20 cellular contexts compared by ENCODE assay signal in genomic region chr1:22491995-22492726, GRCh38.
"Had no signal": no experiment of that assay in that cellular context is flagged by ENCODE, and none has a peak within 500 bp of the region (broad histone marks: within the 10 kb centered on the region; RNA-seq: fewer than 3 reads in every experiment).

No MANE protein-coding gene starts in this region.

- H2AFZ ChIP-seq: hepatocyte had no signal

- H3K27me3 Mint-ChIP-seq: activated CD4-positive, alpha-beta T cell treated with anti-CD3 and anti-CD28 coated beads, Interleukin-2, amount 10 ng/mL, durations not matched to agents 24 days and 14 days; activated naive CD8-positive, alpha-beta T cell treated with anti-CD3 and anti-CD28 coated beads, Interleukin-2, amount 50 U/mL, for 24 hours; central memory CD8-positive, alpha-beta T cell; T-cell had no signal

- H3K4me3 ChIP-seq: coronary artery, hepatocyte, lung, sigmoid colon had no signal

- ATAC-seq: activated CD8-positive, alpha-beta T cell treated with anti-CD3 and anti-CD28 coated beads, Interleukin-2, amount 10 ng/mL, durations not matched to agents 7 days and 5 days; activated naive CD8-positive, alpha-beta T cell treated with anti-CD3 and anti-CD28 coated beads, Interleukin-2, amount 50 U/mL, for 24 hours; activated T-cell treated with anti-CD3 and anti-CD28 coated beads, Interleukin-2, amount 50 U/mL, for 4 hours; SK-N-SH treated with all-trans-retinoic acid at 6 μM for 48 hours; T-cell had no signal

- H3K27ac ChIP-seq: brain microvascular endothelial cell, coronary artery, hepatocyte, sigmoid colon had no signal

- DNase-seq: activated CD4-positive, alpha-beta T cell treated with anti-CD3 and anti-CD28 coated beads, Interleukin-2, amount 10 ng/mL, durations not matched to agents 24 days and 14 days; activated CD4-positive, CD25-positive, alpha-beta regulatory T cell; activated CD8-positive, alpha-beta T cell treated with anti-CD3 and anti-CD28 coated beads, Interleukin-2, amount 10 ng/mL, durations not matched to agents 7 days and 5 days; activated naive CD4-positive, alpha-beta T cell treated with anti-CD3 and anti-CD28 coated beads for 36 hours; activated naive CD8-positive, alpha-beta T cell treated with anti-CD3 and anti-CD28 coated beads, Interleukin-2, amount 50 U/mL, for 24 hours; activated T-cell treated with anti-CD3 and anti-CD28 coated beads, Interleukin-2, amount 50 U/mL, for 4 hours; aorta; brain microvascular endothelial cell; effector CD8-positive, alpha-beta T cell; sigmoid colon; stimulated activated CD4-positive, alpha-beta T cell treated with anti-CD3 and anti-CD28 coated beads, Interleukin-1b, Interleukin-23, amount 100 ng/mL, for 48 hours; stimulated activated CD8-positive, alpha-beta memory T cell treated with anti-CD3 and anti-CD28 coated beads, Interleukin-4, amount 100 ng/mL, for 48 hours; stimulated activated naive CD4-positive, alpha-beta T cell; T-cell had no signal

- H3K9me3 ChIP-seq: sigmoid colon had no signal

- H3K4me1 Mint-ChIP-seq: activated CD4-positive, alpha-beta T cell treated with anti-CD3 and anti-CD28 coated beads, Interleukin-2, amount 10 ng/mL, durations not matched to agents 24 days and 14 days; activated naive CD8-positive, alpha-beta T cell treated with anti-CD3 and anti-CD28 coated beads, Interleukin-2, amount 50 U/mL, for 24 hours had no signal

- H3K4me2 ChIP-seq: hepatocyte had no signal

- H3K4me1 ChIP-seq: sigmoid colon had no signal

- H3K9me3 Mint-ChIP-seq: activated CD4-positive, alpha-beta T cell treated with anti-CD3 and anti-CD28 coated beads, Interleukin-2, amount 10 ng/mL, durations not matched to agents 24 days and 14 days; activated naive CD4-positive, alpha-beta T cell treated with anti-CD3 and anti-CD28 coated beads for 36 hours; activated naive CD8-positive, alpha-beta T cell treated with anti-CD3 and anti-CD28 coated beads, Interleukin-2, amount 50 U/mL, for 24 hours; activated T-cell treated with anti-CD3 and anti-CD28 coated beads, Interleukin-2, amount 50 U/mL, for 4 hours; central memory CD8-positive, alpha-beta T cell; neural crest cell; T-cell had no signal

- H3K27ac Mint-ChIP-seq: activated CD4-positive, alpha-beta T cell treated with anti-CD3 and anti-CD28 coated beads, Interleukin-2, amount 10 ng/mL, durations not matched to agents 24 days and 14 days; activated CD8-positive, alpha-beta T cell treated with anti-CD3 and anti-CD28 coated beads, Interleukin-2, amount 10 ng/mL, durations not matched to agents 7 days and 5 days; activated naive CD4-positive, alpha-beta T cell treated with anti-CD3 and anti-CD28 coated beads for 36 hours; activated naive CD8-positive, alpha-beta T cell treated with anti-CD3 and anti-CD28 coated beads, Interleukin-2, amount 50 U/mL, for 24 hours; T-cell had no signal

- H3K27me3 ChIP-seq: brain microvascular endothelial cell, hepatocyte, sigmoid colon had no signal

- H3K4me3 Mint-ChIP-seq: activated CD4-positive, alpha-beta T cell treated with anti-CD3 and anti-CD28 coated beads, Interleukin-2, amount 10 ng/mL, durations not matched to agents 24 days and 14 days; activated CD8-positive, alpha-beta T cell treated with anti-CD3 and anti-CD28 coated beads, Interleukin-2, amount 10 ng/mL, durations not matched to agents 7 days and 5 days; activated naive CD4-positive, alpha-beta T cell treated with anti-CD3 and anti-CD28 coated beads for 36 hours; activated naive CD8-positive, alpha-beta T cell treated with anti-CD3 and anti-CD28 coated beads, Interleukin-2, amount 50 U/mL, for 24 hours; activated T-cell treated with anti-CD3 and anti-CD28 coated beads, Interleukin-2, amount 50 U/mL, for 4 hours; central memory CD8-positive, alpha-beta T cell; neural crest cell; T-cell had no signal
